10 cellular contexts compared by ENCODE assay signal in the genomic region with DNA sequence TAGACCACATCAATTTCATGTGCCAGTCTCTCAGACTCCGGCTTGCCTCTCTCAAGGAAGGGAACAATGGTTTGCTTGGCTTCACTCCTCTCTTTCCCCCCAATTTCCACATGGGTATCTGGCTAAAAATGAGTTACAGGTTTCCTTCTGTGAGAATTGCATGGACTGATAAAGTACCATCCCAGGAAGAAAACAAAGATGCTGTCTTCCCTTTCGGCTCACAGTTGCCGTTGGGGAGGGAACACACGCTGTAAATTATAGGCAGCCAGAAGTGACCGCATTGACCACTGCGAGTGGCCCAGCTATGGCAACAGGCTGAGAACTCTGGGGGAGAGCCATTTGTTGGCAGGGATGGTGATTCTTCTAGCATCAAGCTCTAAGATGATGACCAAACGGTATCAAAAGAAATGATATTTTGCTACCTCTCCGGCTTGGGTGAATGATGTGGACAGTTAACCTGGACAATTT. TPM values are rescaled to one million over a fixed set of nuclear protein-coding genes. Genes with fewer than 3 reads are reported as not detected.
DNase-seq lines count a peak whose midpoint lies in the region; ATAC-seq and TF ChIP-seq lines count a peak whose summit lies in the region.
"Had no signal": no experiment of that assay in that cellular context is flagged by ENCODE, and none has a peak within 500 bp of the region (broad histone marks: within the 10 kb centered on the region; RNA-seq: fewer than 3 reads in every experiment).

No MANE protein-coding gene starts in this region.

- no peak for ATAC-seq in activated naive CD8-positive, alpha-beta T cell treated with anti-CD3 and anti-CD28 coated beads, Interleukin-2, amount 10 ng/mL, durations not matched to agents 7 days and 5 days (ENCODE audit: low read depth)
- ATAC-seq in GM21619 (IDR thresholded peaks at IDR 0.05; ENCODE audit: unreplicated experiment) (no peak), GM21529 (IDR thresholded peaks at IDR 0.05; ENCODE audit: unreplicated experiment) (no peak), right cardiac atrium (no peak)

- H3K27ac ChIP-seq in neutrophil (peak overlapping the region; percentile 94), right cardiac atrium (ENCODE audit: low read length) (no peak overlapping the region)

- H3K27ac Mint-ChIP-seq in Calu3 (ENCODE audit: unreplicated experiment): peak overlapping the region; percentile 81
- H3K27ac Mint-ChIP-seq in activated naive CD8-positive, alpha-beta T cell treated with anti-CD3 and anti-CD28 coated beads, Interleukin-2, amount 10 ng/mL, durations not matched to agents 7 days and 5 days: peak overlapping the region; percentile 58

- H3K4me3 Mint-ChIP-seq in Calu3 (ENCODE audit: low read depth, unreplicated experiment): peak overlapping the region; percentile 58
- H3K4me3 Mint-ChIP-seq in activated naive CD8-positive, alpha-beta T cell treated with anti-CD3 and anti-CD28 coated beads, Interleukin-2, amount 10 ng/mL, durations not matched to agents 7 days and 5 days: peak overlapping the region; percentile 69

- no peak for DNase-seq in Calu3
- no peak for DNase-seq in activated naive CD8-positive, alpha-beta T cell treated with anti-CD3 and anti-CD28 coated beads, Interleukin-2, amount 10 ng/mL, durations not matched to agents 7 days and 5 days
- no peak for DNase-seq in NCI-H2107 treated with DMSO at 0.1 percent for 48 hours (lab: John Stamatoyannopoulos, UW; ENCODE audit: unreplicated experiment)
- no peak for DNase-seq in right cardiac atrium
- DNase-seq: activated gamma-delta T cell, H7 had no signal

- no peaks in the 10 kb centered on the region for H3K27me3 Mint-ChIP-seq in Calu3 (ENCODE audit: unreplicated experiment)
- peaks cover 21% of the 10 kb centered on the region for H3K27me3 Mint-ChIP-seq in activated naive CD8-positive, alpha-beta T cell treated with anti-CD3 and anti-CD28 coated beads, Interleukin-2, amount 10 ng/mL, durations not matched to agents 7 days and 5 days

- no peaks in the 10 kb centered on the region for H3K9me3 ChIP-seq in Loucy (ENCODE audit: insufficient read depth, low read depth, low read length)
- no peaks in the 10 kb centered on the region for H3K9me3 ChIP-seq in neutrophil
- no peaks in the 10 kb centered on the region for H3K9me3 ChIP-seq in right cardiac atrium (ENCODE audit: control insufficient read depth, low read length)

- CTCF ChIA-PET in Calu3 (lab: Charles Lee): no interaction called here

- intact Hi-C loops in Calu3 (cut with micrococcal nuclease; ENCODE audit: unreplicated experiment) (loop anchor here (2.0 to 10.0 kb wide), 2 partner anchors 153 to 209 kb away; no protein-coding TSS in a partner anchor), right cardiac atrium (cut with DNase I) (loop anchor here in 1 of 4 donors (10.0 kb wide), 1 partner anchor 349 kb away; no protein-coding TSS in a partner anchor)

- peak overlapping the region; percentile 95 for H3K4me2 ChIP-seq in Loucy (ENCODE audit: low read depth, low read length, poor library complexity, severe bottlenecking)

- peaks cover 32% of the 10 kb centered on the region for H3K36me3 Mint-ChIP-seq in Calu3 (ENCODE audit: insufficient read depth, unreplicated experiment)
- H3K36me3 Mint-ChIP-seq in activated naive CD8-positive, alpha-beta T cell treated with anti-CD3 and anti-CD28 coated beads, Interleukin-2, amount 10 ng/mL, durations not matched to agents 7 days and 5 days: peaks cover 5% of the 10 kb centered on the region

- peaks cover 93% of the 10 kb centered on the region for H3K79me2 ChIP-seq in Loucy (ENCODE audit: insufficient read depth, low read length)

- WGBS in right cardiac atrium: 87% methylated on average over 8 of the region's 8 CpGs

- peaks cover 18% of the 10 kb centered on the region for H3K36me3 ChIP-seq in Loucy (ENCODE audit: insufficient read depth, low read length)
- H3K36me3 ChIP-seq in neutrophil: no peaks in the 10 kb centered on the region

- no peaks in the 10 kb centered on the region for H3K9me2 ChIP-seq in Loucy (replicated peaks; ENCODE audit: low read depth, low read length)

- H2AFZ ChIP-seq in Loucy (ENCODE audit: low read length): no peak overlapping the region

- BruUV-seq in Calu3 (replicated peaks; lab: Mats Ljungman, UMichigan): no TSS peak

- H3F3A ChIP-seq in Loucy (ENCODE audit: low read depth): peaks cover 4% of the 10 kb centered on the region; the same call in 1 of the 2 replicates

- POLR2A ChIA-PET in activated naive CD8-positive, alpha-beta T cell treated with anti-CD3 and anti-CD28 coated beads, Interleukin-2, amount 10 ng/mL, durations not matched to agents 7 days and 5 days (lab: Charles Lee): interaction anchor here (1.0 to 3.6 kb wide), 7 partner anchors 19 to 156 kb away, joined by 4 to 39 read pairs (median 7); no protein-coding TSS in a partner anchor

- H3K4me3 ChIP-seq in Loucy (ENCODE audit: low read length, poor library complexity, severe bottlenecking) (peak overlapping the region; percentile 90), neutrophil (ENCODE audit: low read depth in 1 of 2, low read length in 1 of 2) (peak overlapping the region; percentile 74 to 83), right cardiac atrium (ENCODE audit: low read length) (no peak overlapping the region)

- H3K9me3 Mint-ChIP-seq in Calu3 (ENCODE audit: low read depth, unreplicated experiment): no peaks in the 10 kb centered on the region
- no peaks in the 10 kb centered on the region for H3K9me3 Mint-ChIP-seq in activated naive CD8-positive, alpha-beta T cell treated with anti-CD3 and anti-CD28 coated beads, Interleukin-2, amount 10 ng/mL, durations not matched to agents 7 days and 5 days

- peaks cover 36% of the 10 kb centered on the region for H4K20me1 ChIP-seq in Loucy (ENCODE audit: insufficient read depth, low read length, poor library complexity, severe bottlenecking)

- H3K9ac ChIP-seq in Loucy (ENCODE audit: low read depth, low read length, poor library complexity, severe bottlenecking): peak overlapping the region; percentile 97

- H3K4me1 ChIP-seq in Loucy (ENCODE audit: insufficient read depth, low read length, poor library complexity, severe bottlenecking): peaks cover 65% of the 10 kb centered on the region
- H3K4me1 ChIP-seq in neutrophil (ENCODE audit: control insufficient read depth in 1 of 2, insufficient read depth in 1 of 2, low read depth in 1 of 2, low read length in 1 of 2): peaks cover 68 to 83% of the 10 kb centered on the region in 2 experiments
- no peaks in the 10 kb centered on the region for H3K4me1 ChIP-seq in right cardiac atrium (ENCODE audit: control insufficient read depth, insufficient read depth, low read length)

- no peaks in the 10 kb centered on the region for H3K27me3 ChIP-seq in Loucy (ENCODE audit: insufficient read depth, low read length, poor library complexity, severe bottlenecking)
- H3K27me3 ChIP-seq in neutrophil: no peaks in the 10 kb centered on the region
- no peaks in the 10 kb centered on the region for H3K27me3 ChIP-seq in right cardiac atrium (ENCODE audit: control insufficient read depth, insufficient read depth)

- TF ChIP-seq CTCF in Calu3 (IDR thresholded peaks at IDR 0.05; ENCODE audit: unreplicated experiment): no peak
- no peak for TF ChIP-seq CTCF in Loucy (conservative IDR thresholded peaks at IDR 0.05; ENCODE audit: low read length)
- no peak for TF ChIP-seq CTCF in neutrophil (IDR thresholded peaks at IDR 0.05)

- peaks cover 51% of the 10 kb centered on the region for H3K4me1 Mint-ChIP-seq in Calu3 (ENCODE audit: low read depth, unreplicated experiment)
- H3K4me1 Mint-ChIP-seq in activated naive CD8-positive, alpha-beta T cell treated with anti-CD3 and anti-CD28 coated beads, Interleukin-2, amount 10 ng/mL, durations not matched to agents 7 days and 5 days: peaks cover 89% of the 10 kb centered on the region

RNA-seq across cellular contexts. Expression of gene RUNX1, which starts 2.8 kb away (rescaled TPM):
- total RNA-seq in Calu3 (2022): 61.1 and 95.4 TPM in 2 replicates
- total RNA-seq in activated naive CD8-positive, alpha-beta T cell treated with anti-CD3 and anti-CD28 coated beads, Interleukin-2, amount 10 ng/mL, durations not matched to agents 7 days and 5 days: 10 to 100 TPM; 23.0 to 29.7 TPM
- 10 to 100 TPM in 1 of 4 donors, 1 to 10 TPM in 3; 2.5 to 17.6 (median 5.0) TPM for total RNA-seq in right cardiac atrium
- 0.81 TPM for polyA plus RNA-seq in right cardiac atrium
